In the genomic region with DNA sequence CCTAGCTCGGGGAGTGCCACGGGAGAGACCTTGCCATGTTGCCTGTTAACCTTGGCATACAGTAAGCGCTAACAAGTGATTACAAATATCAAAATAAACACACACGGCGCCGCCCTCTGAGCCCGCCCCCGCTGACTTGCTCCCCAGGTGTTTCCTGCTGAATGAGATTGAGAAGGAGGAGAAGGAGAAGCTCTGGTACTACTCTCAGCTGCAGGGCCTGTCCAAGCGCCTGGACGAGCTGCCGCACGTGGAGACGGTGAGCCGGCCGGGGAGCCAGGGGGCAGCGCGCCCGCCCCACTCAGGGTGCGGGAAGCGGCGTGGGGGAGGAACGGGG, we compare ENCODE assay signal across 10 cellular contexts. TPM values are rescaled to one million over a fixed set of nuclear protein-coding genes. Genes with fewer than 3 reads are reported as not detected.
A peak's percentile ranks its signal among the peaks of the same experiment; 100 is the strongest.
DNase-seq lines count a peak whose midpoint lies in the region; ATAC-seq and TF ChIP-seq lines count a peak whose summit lies in the region.
"Had no signal": no experiment of that assay in that cellular context is flagged by ENCODE, and none has a peak within 500 bp of the region (broad histone marks: within the 10 kb centered on the region; RNA-seq: fewer than 3 reads in every experiment).

No MANE protein-coding gene starts in this region.

- H3K4me3 ChIP-seq in mammary epithelial cell (replicated peaks in 1 of 3; ENCODE audit: insufficient read depth in 1 of 3, low read depth in 2 of 3, low read length in 3 of 3) (no peak overlapping the region), osteoblast (ENCODE audit: insufficient read depth, low read length) (no peak overlapping the region), aorta (ENCODE audit: low read length in 2 of 2) (no peak overlapping the region)

- peak; percentile 2 for ATAC-seq in activated CD4-positive, alpha-beta T cell treated with anti-CD3 and anti-CD28 coated beads for 36 hours
- peak; percentile 29 to 41 for ATAC-seq in stimulated activated naive B cell treated with anti-CD40 and anti-IgM and Interleukin-4, amounts not matched to agents 10 μg/mL and 1 μg/mL and 100 μg/mL, for 72 hours (replicated peaks)
- ATAC-seq in aorta (ENCODE audit: low FRiP score): no peak

- DNase-seq in activated CD4-positive, alpha-beta T cell treated with anti-CD3 and anti-CD28 coated beads for 36 hours: peak; percentile 53
- DNase-seq in activated CD4-positive, alpha-beta T cell treated with anti-CD3 and anti-CD28 coated beads, Interleukin-2, amount 50 U/mL, for 48 hours: no peak
- peak; percentile 71 for DNase-seq in NCI-H2196 treated with DMSO at 0.1 percent for 48 hours (lab: John Stamatoyannopoulos, UW; ENCODE audit: unreplicated experiment)
- DNase-seq in mammary epithelial cell: peak; percentile 61
- no peak for DNase-seq in stimulated activated naive B cell treated with anti-CD40 and anti-IgM and Interleukin-4, amounts not matched to agents 10 μg/mL and 1 μg/mL and 100 μg/mL, for 72 hours
- no peak for DNase-seq in osteoblast (ENCODE audit: insufficient read length, low spot score, missing footprints)
- DNase-seq in aorta: no peak
- no peak for DNase-seq in glomerular visceral epithelial cell (ENCODE audit: extremely low spot score)
- DNase-seq: activated CD8-positive, alpha-beta memory T cell treated with anti-CD3 and anti-CD28 coated beads, Interleukin-2, amount 50 U/mL, for 4 hours had no signal

- H3K27me3 ChIP-seq in mammary epithelial cell (ENCODE audit: insufficient read depth, low read length): peaks cover 22% of the 10 kb centered on the region
- H3K27me3 ChIP-seq in osteoblast (ENCODE audit: insufficient read depth, low read length): peaks cover 69% of the 10 kb centered on the region
- no peaks in the 10 kb centered on the region for H3K27me3 ChIP-seq in aorta (ENCODE audit: control insufficient read depth in 1 of 2, insufficient read depth in 2 of 2, low read length in 1 of 2)

- BruUV-seq in mammary epithelial cell (replicated peaks; lab: Mats Ljungman, UMichigan): no TSS peak

- H3K4me2 ChIP-seq in mammary epithelial cell (ENCODE audit: insufficient read depth, low read depth, low read length) (peak overlapping the region; percentile 40), osteoblast (ENCODE audit: insufficient read depth, low read length) (no peak overlapping the region)

- H3K36me3 Mint-ChIP-seq in activated CD4-positive, alpha-beta T cell treated with anti-CD3 and anti-CD28 coated beads for 36 hours (ENCODE audit: low read depth): no peaks in the 10 kb centered on the region
- H3K36me3 Mint-ChIP-seq in stimulated activated naive B cell treated with anti-CD40 and anti-IgM and Interleukin-4, amounts not matched to agents 10 μg/mL and 1 μg/mL and 100 μg/mL, for 72 hours: peaks cover 10 to 12% of the 10 kb centered on the region in 2 donors
- H3K36me3 Mint-ChIP-seq: natural killer cell treated with Interleukin-12 subunit alpha and Interleukin-12 subunit beta and Interleukin-15 and Interleukin-18, amount 100 ng/mL, for 72 hours had no signal

- intact Hi-C loops in activated CD4-positive, alpha-beta T cell treated with anti-CD3 and anti-CD28 coated beads for 36 hours (cut with DNase I, micrococcal nuclease): loop anchor here in 1 of 2 experiments (1.0 kb wide), 1 partner anchor 24 kb away; the partner anchor contains the start of gene C19orf25
- intact Hi-C loops in mammary epithelial cell (cut with micrococcal nuclease): no loop called here
- intact Hi-C loops in aorta (cut with DNase I): no loop called here

- CTCF ChIA-PET in activated CD4-positive, alpha-beta T cell treated with anti-CD3 and anti-CD28 coated beads for 36 hours (lab: Charles Lee): interaction anchor here (0.6 kb wide), 1 partner anchor 849 kb away, joined by 4 read pairs; no protein-coding TSS in a partner anchor
- CTCF ChIA-PET in mammary epithelial cell (lab: Charles Lee; ENCODE audit: low non-redundant PET): interaction anchor here (0.6 to 0.8 kb wide), 3 partner anchors 9 to 52 kb away, joined by 4 to 17 read pairs (median 4); no protein-coding TSS in a partner anchor

- TF ChIP-seq CTCF in mammary epithelial cell (conservative IDR thresholded peaks at IDR 0.05 in 1 of 2, IDR thresholded peaks at IDR 0.05 in 1 of 2; ENCODE audit: extremely low read depth in 1 of 2, insufficient read depth in 1 of 2, low read depth in 1 of 2, low read length in 2 of 2) (no peak), osteoblast (IDR thresholded peaks at IDR 0.05; ENCODE audit: extremely low read depth, low read depth, low read length) (no peak)

- peaks cover 3% of the 10 kb centered on the region for H4K20me1 ChIP-seq in mammary epithelial cell (ENCODE audit: insufficient read depth, low read length)
- H4K20me1 ChIP-seq in osteoblast (ENCODE audit: insufficient read depth, low read length): peaks cover 29% of the 10 kb centered on the region

- WGBS in mammary epithelial cell (ENCODE audit: low coverage, missing lambda C conversion rate): 8% methylated on average over 10 of the region's 22 CpGs
- 2 to 4% methylated on average over 17 to 22 of the region's 22 CpGs for WGBS in aorta, 2 donors

- H3K4me1 Mint-ChIP-seq in activated CD4-positive, alpha-beta T cell treated with anti-CD3 and anti-CD28 coated beads for 36 hours: peaks cover 15% of the 10 kb centered on the region
- H3K4me1 Mint-ChIP-seq in stimulated activated naive B cell treated with anti-CD40 and anti-IgM and Interleukin-4, amounts not matched to agents 10 μg/mL and 1 μg/mL and 100 μg/mL, for 72 hours: peaks cover 20 to 26% of the 10 kb centered on the region in 2 donors

- H2AFZ ChIP-seq in mammary epithelial cell (ENCODE audit: low read depth, low read length): no peak overlapping the region
- H2AFZ ChIP-seq in osteoblast (ENCODE audit: low read length): no peak overlapping the region

- dilution Hi-C loops in mammary epithelial cell (cut with HindIII; ENCODE audit: low sequenced_read_pairs): no loop called here

- H3K9me3 ChIP-seq in mammary epithelial cell (replicated peaks; ENCODE audit: insufficient read depth, low read length) (no peaks in the 10 kb centered on the region), osteoblast (ENCODE audit: low read depth, low read length) (no peaks in the 10 kb centered on the region), aorta (ENCODE audit: control insufficient read depth, low read length) (no peaks in the 10 kb centered on the region)

- in situ Hi-C loops in mammary epithelial cell (cut with MboI; ENCODE audit: low sequenced_read_pairs in 2 of 2): no loop called here

- H3K4me1 ChIP-seq in mammary epithelial cell (ENCODE audit: insufficient read depth, low read length) (peaks cover 21% of the 10 kb centered on the region), osteoblast (ENCODE audit: insufficient read depth, low read length) (no peaks in the 10 kb centered on the region), aorta (ENCODE audit: control insufficient read depth in 1 of 2, insufficient read depth in 2 of 2, low read length in 2 of 2) (no peaks in the 10 kb centered on the region)

- peaks cover 45% of the 10 kb centered on the region for H3K27me3 Mint-ChIP-seq in activated CD4-positive, alpha-beta T cell treated with anti-CD3 and anti-CD28 coated beads for 36 hours
- peaks cover 61 to 78% of the 10 kb centered on the region in 2 donors for H3K27me3 Mint-ChIP-seq in stimulated activated naive B cell treated with anti-CD40 and anti-IgM and Interleukin-4, amounts not matched to agents 10 μg/mL and 1 μg/mL and 100 μg/mL, for 72 hours

- H3K36me3 ChIP-seq in mammary epithelial cell (ENCODE audit: insufficient read depth, low read length) (no peaks in the 10 kb centered on the region), osteoblast (ENCODE audit: insufficient read depth, low read length) (no peaks in the 10 kb centered on the region), aorta (ENCODE audit: control insufficient read depth in 1 of 2, insufficient read depth in 2 of 2, low read length in 1 of 2) (no peaks in the 10 kb centered on the region)

- H3K4me3 Mint-ChIP-seq in activated CD4-positive, alpha-beta T cell treated with anti-CD3 and anti-CD28 coated beads for 36 hours: no peak overlapping the region
- peak overlapping the region in 1 of 2 donors; percentile 44 for H3K4me3 Mint-ChIP-seq in stimulated activated naive B cell treated with anti-CD40 and anti-IgM and Interleukin-4, amounts not matched to agents 10 μg/mL and 1 μg/mL and 100 μg/mL, for 72 hours
- H3K4me3 Mint-ChIP-seq: natural killer cell treated with Interleukin-12 subunit alpha and Interleukin-12 subunit beta and Interleukin-15 and Interleukin-18, amount 100 ng/mL, for 72 hours had no signal

- POLR2A ChIA-PET in activated CD4-positive, alpha-beta T cell treated with anti-CD3 and anti-CD28 coated beads for 36 hours (lab: Charles Lee): interaction anchor here (0.6 to 1.3 kb wide), 2 partner anchors 12 to 276 kb away, joined by 3 to 6 read pairs; no protein-coding TSS in a partner anchor

- H3K27ac Mint-ChIP-seq in activated CD4-positive, alpha-beta T cell treated with anti-CD3 and anti-CD28 coated beads for 36 hours: no peak overlapping the region
- peak overlapping the region; percentile 77 for H3K27ac Mint-ChIP-seq in stimulated activated naive B cell treated with anti-CD40 and anti-IgM and Interleukin-4, amounts not matched to agents 10 μg/mL and 1 μg/mL and 100 μg/mL, for 72 hours
- H3K27ac Mint-ChIP-seq: natural killer cell treated with Interleukin-12 subunit alpha and Interleukin-12 subunit beta and Interleukin-15 and Interleukin-18, amount 100 ng/mL, for 72 hours had no signal

- H3K79me2 ChIP-seq in mammary epithelial cell (ENCODE audit: insufficient read depth, low read length): no peaks in the 10 kb centered on the region
- H3K79me2 ChIP-seq in osteoblast (ENCODE audit: insufficient read depth, low read length): no peaks in the 10 kb centered on the region

- H3K27ac ChIP-seq in mammary epithelial cell (ENCODE audit: insufficient read depth, low read depth, low read length) (no peak overlapping the region), osteoblast (ENCODE audit: low read depth, low read length) (no peak overlapping the region), aorta (ENCODE audit: low read depth in 1 of 2, low read length in 2 of 2) (no peak overlapping the region)

- H3K9me3 Mint-ChIP-seq in activated CD4-positive, alpha-beta T cell treated with anti-CD3 and anti-CD28 coated beads for 36 hours (ENCODE audit: low read depth): no peaks in the 10 kb centered on the region
- peaks cover 4 to 5% of the 10 kb centered on the region in 2 donors for H3K9me3 Mint-ChIP-seq in stimulated activated naive B cell treated with anti-CD40 and anti-IgM and Interleukin-4, amounts not matched to agents 10 μg/mL and 1 μg/mL and 100 μg/mL, for 72 hours
- H3K9me3 Mint-ChIP-seq: natural killer cell treated with Interleukin-12 subunit alpha and Interleukin-12 subunit beta and Interleukin-15 and Interleukin-18, amount 100 ng/mL, for 72 hours had no signal

- H3K9ac ChIP-seq in mammary epithelial cell (ENCODE audit: insufficient read depth, low read length): no peak overlapping the region

RNA-seq across cellular contexts. Expression of gene APC2, which starts 5.0 kb away (rescaled TPM):
- under 1 TPM; 0.09 to 0.14 TPM for total RNA-seq in activated CD4-positive, alpha-beta T cell treated with anti-CD3 and anti-CD28 coated beads for 36 hours
- total RNA-seq in mammary epithelial cell (under 1 TPM; under 0.01 to 0.19 TPM), osteoblast (0.29 and 0.36 TPM in 2 replicates), aorta (under 1 TPM; 0.26 to 0.42 TPM)
- polyA plus RNA-seq in mammary epithelial cell (0.08 TPM), aorta (under 1 TPM in 1 of 2 donors, not detected in 1; 0.03 TPM)
- not detected for polyA minus RNA-seq in mammary epithelial cell

RNA-seq across cellular contexts. Expression of gene RPS15, which starts 16.8 kb away (rescaled TPM):
- 1,000 to 10,000 TPM; 1,716 to 1,858 TPM for total RNA-seq in activated CD4-positive, alpha-beta T cell treated with anti-CD3 and anti-CD28 coated beads for 36 hours
- 100 to 1,000 TPM; 318 to 950 TPM for total RNA-seq in mammary epithelial cell
- polyA plus RNA-seq in mammary epithelial cell: 2,121 TPM
- polyA minus RNA-seq in mammary epithelial cell: 372 TPM
- 304 and 318 TPM in 2 replicates for total RNA-seq in osteoblast
- total RNA-seq in aorta: 100 to 1,000 TPM; 707 to 750 TPM
- 1,000 to 10,000 TPM; 2,784 to 2,878 TPM for polyA plus RNA-seq in aorta

RNA-seq across cellular contexts. Expression of gene C19orf25, which starts 24.0 kb away (rescaled TPM):
- total RNA-seq in activated CD4-positive, alpha-beta T cell treated with anti-CD3 and anti-CD28 coated beads for 36 hours: 10 to 100 TPM; 19.9 to 26.9 TPM
- total RNA-seq in mammary epithelial cell (10 to 100 TPM; 25.8 to 41.9 TPM), osteoblast (28.9 and 30.0 TPM in 2 replicates), aorta (10 to 100 TPM; 19.7 to 26.0 TPM)
- polyA plus RNA-seq in mammary epithelial cell (22.2 TPM), aorta (10 to 100 TPM; 19.0 to 33.5 TPM)
- polyA minus RNA-seq in mammary epithelial cell: 9.1 TPM

RNA-seq across cellular contexts. Expression of gene PCSK4, which starts 35.2 kb away (rescaled TPM):
- total RNA-seq in activated CD4-positive, alpha-beta T cell treated with anti-CD3 and anti-CD28 coated beads for 36 hours: 1 to 10 TPM; 1.8 to 3.9 TPM
- total RNA-seq in mammary epithelial cell (1 to 10 TPM; 1.0 to 3.5 TPM), osteoblast (1.4 and 2.4 TPM in 2 replicates), aorta (1 to 10 TPM in 1 of 2 donors, not detected in 1; 3.1 TPM)
- polyA plus RNA-seq in mammary epithelial cell (0.56 TPM), aorta (1 to 10 TPM in 1 of 2 donors, under 1 TPM in 1; 0.75 to 6.0 TPM)
- not detected for polyA minus RNA-seq in mammary epithelial cell

RNA-seq across cellular contexts. Expression of gene REEP6, which starts 36.0 kb away (rescaled TPM):
- total RNA-seq in activated CD4-positive, alpha-beta T cell treated with anti-CD3 and anti-CD28 coated beads for 36 hours: 1 to 10 TPM; 2.1 to 2.7 TPM
- total RNA-seq in mammary epithelial cell (1 to 10 TPM; 1.7 to 2.4 TPM), osteoblast (1.2 and 1.8 TPM in 2 replicates), aorta (1 to 10 TPM in 1 of 2 donors, under 1 TPM in 1; 0.71 to 1.6 TPM)
- polyA plus RNA-seq in mammary epithelial cell (1.2 TPM), aorta (10 to 100 TPM in 1 of 2 donors, 1 to 10 TPM in 1; 2.2 to 16.5 TPM)
- polyA minus RNA-seq in mammary epithelial cell: not detected

Comparison
In these comparisons a context has a peak if more than half of its experiments do, and no peak if none do; other contexts are left out.
1. DNase-seq: peak in activated CD4-positive, alpha-beta T cell treated with anti-CD3 and anti-CD28 coated beads for 36 hours (single experiment), NCI-H2196 treated with DMSO at 0.1 percent for 48 hours (single experiment) and mammary epithelial cell (single experiment); none in activated CD4-positive, alpha-beta T cell treated with anti-CD3 and anti-CD28 coated beads, Interleukin-2, amount 50 U/mL, for 48 hours (0 of 2), stimulated activated naive B cell treated with anti-CD40 and anti-IgM and Interleukin-4, amounts not matched to agents 10 μg/mL and 1 μg/mL and 100 μg/mL, for 72 hours (single experiment), osteoblast (single experiment), aorta (0 of 2) and glomerular visceral epithelial cell (single experiment).